Comparison of ENCODE assay signal across 10 cellular contexts in the genomic region with DNA sequence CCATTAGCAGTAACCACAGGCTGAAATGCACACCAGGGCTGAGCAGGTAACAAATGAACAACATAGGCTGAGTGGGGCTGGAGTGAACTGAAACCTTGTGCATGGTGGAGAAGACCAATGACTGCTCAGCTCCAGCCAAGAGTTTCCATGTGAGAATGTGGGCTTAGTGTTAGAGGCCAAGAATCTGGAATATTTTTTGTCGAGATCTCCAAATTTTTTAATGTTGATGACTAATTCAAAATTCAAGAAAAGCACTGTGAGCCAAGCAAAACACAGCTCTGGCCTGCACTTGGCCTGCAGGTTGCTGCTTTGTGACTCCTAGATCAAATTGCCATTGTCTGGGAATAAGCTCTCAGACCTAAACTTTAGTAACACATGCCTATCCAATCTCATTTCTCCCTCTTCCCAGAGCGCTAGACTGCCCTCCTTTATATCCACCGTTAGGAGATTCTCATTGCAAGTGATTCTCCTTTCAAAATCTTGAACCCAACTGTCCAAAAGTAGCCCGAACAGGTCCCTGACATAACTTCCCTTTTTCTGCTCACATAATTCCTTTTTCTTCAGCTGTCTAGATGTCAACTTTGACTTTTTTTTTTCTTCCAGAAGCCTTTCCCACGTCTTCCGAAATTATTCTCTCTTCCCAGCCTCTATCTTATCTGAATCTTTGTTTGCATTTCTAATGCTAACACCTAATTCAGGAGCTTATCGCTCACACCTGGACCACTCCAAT. TPM values are rescaled to one million over a fixed set of nuclear protein-coding genes. Genes with fewer than 3 reads are reported as not detected.
A peak's percentile ranks its signal among the peaks of the same experiment; 100 is the strongest.
DNase-seq lines count a peak whose midpoint lies in the region; ATAC-seq and TF ChIP-seq lines count a peak whose summit lies in the region.
"Had no signal": no experiment of that assay in that cellular context is flagged by ENCODE, and none has a peak within 500 bp of the region (broad histone marks: within the 10 kb centered on the region; RNA-seq: fewer than 3 reads in every experiment).

No MANE protein-coding gene starts in this region.

- peaks cover 13 to 60% of the 10 kb centered on the region in 2 donors for H3K4me1 ChIP-seq in thyroid gland

- DNase-seq in NCI-H82 treated with DMSO at 0.1 percent for 48 hours (lab: John Stamatoyannopoulos, UW; ENCODE audit: unreplicated experiment) (peak; percentile 27), NCI-H82 (lab: John Stamatoyannopoulos, UW) (no peak), amniotic stem cell (lab: John Stamatoyannopoulos, UW) (peak; percentile 65), iris pigment epithelial cell (ENCODE audit: low read depth) (peak; percentile 93), thyroid gland (no peak), NCI-H748 treated with DMSO at 0.1 percent for 48 hours (lab: John Stamatoyannopoulos, UW) (no peak), NCI-H510A (lab: John Stamatoyannopoulos, UW) (no peak)

- 59 to 68% methylated on average over 7 of the region's 7 CpGs for WGBS in thyroid gland, 2 donors

- H3K36me3 ChIP-seq in thyroid gland = no peaks in the 10 kb centered on the region
- H3K36me3 ChIP-seq: BLaER1 had no signal

- no peak for ATAC-seq in GM21367 (IDR thresholded peaks at IDR 0.05; ENCODE audit: unreplicated experiment)
- ATAC-seq: activated CD4-positive, CD25-positive, alpha-beta regulatory T cell treated with anti-CD3 and anti-CD28 coated beads, Interleukin-2, amount 50 U/mL, for 24 hours had no signal

- H3K27me3 ChIP-seq in thyroid gland = no peaks in the 10 kb centered on the region
- H3K27me3 ChIP-seq: BLaER1 had no signal

- H3K27ac ChIP-seq in thyroid gland = peak overlapping the region in 2 of 3 donors; percentile 1 to 33
- H3K27ac ChIP-seq: BLaER1 had no signal

- no peaks in the 10 kb centered on the region for H3K9me3 ChIP-seq in thyroid gland
- H3K9me3 ChIP-seq: BLaER1 had no signal

- H3K4me3 ChIP-seq in thyroid gland (replicated peaks in 1 of 3) = no peak overlapping the region
- H3K4me3 ChIP-seq: BLaER1 had no signal

- TF ChIP-seq POLR2A in thyroid gland (IDR thresholded peaks at IDR 0.05) = no peak

- intact Hi-C loops in thyroid gland (cut with DNase I) = no loop called here

- TF ChIP-seq CTCF in thyroid gland (IDR thresholded peaks at IDR 0.05) = no peak

RNA-seq across cellular contexts. Expression of a gene that starts 7.5 kb away (rescaled TPM):
- 10 to 100 TPM; 49.8 to 56.6 (median 55.2) TPM for total RNA-seq in thyroid gland

RNA-seq across cellular contexts. Expression of a gene that starts 55.2 kb away (rescaled TPM):
- total RNA-seq in thyroid gland = 10 to 100 TPM; 59.7 to 88.7 (median 82.6) TPM

Comparison
In these comparisons a context has a peak if more than half of its experiments do, and no peak if none do; other contexts are left out.
1. DNase-seq: peak in NCI-H82 treated with DMSO at 0.1 percent for 48 hours (single experiment), amniotic stem cell (single experiment) and iris pigment epithelial cell (single experiment); none in NCI-H82 (single experiment), thyroid gland (0 of 2), NCI-H748 treated with DMSO at 0.1 percent for 48 hours (single experiment) and NCI-H510A (single experiment).